Comparison of ENCODE assay signal across 1 cellular context in the genomic region with DNA sequence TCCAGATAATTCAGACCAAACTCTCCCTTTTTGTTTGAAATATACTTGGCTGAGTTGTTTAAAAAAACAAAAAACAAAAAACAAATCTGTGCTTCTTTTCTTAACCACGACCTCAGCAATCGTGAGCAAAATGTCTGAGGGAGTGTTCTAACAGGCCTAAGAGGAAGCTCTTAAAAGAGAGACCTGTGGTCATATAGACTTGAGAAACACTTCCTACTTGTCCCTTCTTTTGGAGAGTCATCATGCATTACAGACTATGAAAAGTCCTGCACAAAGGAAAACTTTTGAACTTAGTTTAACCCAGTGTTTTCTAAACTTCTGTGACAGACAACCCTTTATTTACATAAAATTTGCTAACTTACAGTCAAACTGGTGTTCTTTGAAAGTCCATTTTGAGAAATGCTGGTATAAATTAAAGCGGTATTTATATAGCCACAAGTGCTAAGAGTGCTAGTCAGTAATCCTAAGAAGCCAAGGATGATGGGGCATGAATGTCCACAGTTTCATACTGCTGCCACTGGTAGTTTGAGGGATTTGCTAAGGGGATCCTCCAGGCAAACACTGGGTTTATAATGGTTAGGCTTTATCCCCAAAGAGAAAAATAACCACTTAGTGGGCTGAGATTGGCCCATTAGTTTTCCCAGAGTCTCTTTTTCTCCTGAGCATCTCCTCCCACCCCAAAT.
TF ChIP-seq lines count a peak whose summit lies in the region.

No MANE protein-coding gene starts in this region.

TF ChIP-seq in K562, 482 proteins besides CTCF, POLR2A, EP300 and RAD21 (continued from another document):
- TF ChIP-seq, protein P1, sequence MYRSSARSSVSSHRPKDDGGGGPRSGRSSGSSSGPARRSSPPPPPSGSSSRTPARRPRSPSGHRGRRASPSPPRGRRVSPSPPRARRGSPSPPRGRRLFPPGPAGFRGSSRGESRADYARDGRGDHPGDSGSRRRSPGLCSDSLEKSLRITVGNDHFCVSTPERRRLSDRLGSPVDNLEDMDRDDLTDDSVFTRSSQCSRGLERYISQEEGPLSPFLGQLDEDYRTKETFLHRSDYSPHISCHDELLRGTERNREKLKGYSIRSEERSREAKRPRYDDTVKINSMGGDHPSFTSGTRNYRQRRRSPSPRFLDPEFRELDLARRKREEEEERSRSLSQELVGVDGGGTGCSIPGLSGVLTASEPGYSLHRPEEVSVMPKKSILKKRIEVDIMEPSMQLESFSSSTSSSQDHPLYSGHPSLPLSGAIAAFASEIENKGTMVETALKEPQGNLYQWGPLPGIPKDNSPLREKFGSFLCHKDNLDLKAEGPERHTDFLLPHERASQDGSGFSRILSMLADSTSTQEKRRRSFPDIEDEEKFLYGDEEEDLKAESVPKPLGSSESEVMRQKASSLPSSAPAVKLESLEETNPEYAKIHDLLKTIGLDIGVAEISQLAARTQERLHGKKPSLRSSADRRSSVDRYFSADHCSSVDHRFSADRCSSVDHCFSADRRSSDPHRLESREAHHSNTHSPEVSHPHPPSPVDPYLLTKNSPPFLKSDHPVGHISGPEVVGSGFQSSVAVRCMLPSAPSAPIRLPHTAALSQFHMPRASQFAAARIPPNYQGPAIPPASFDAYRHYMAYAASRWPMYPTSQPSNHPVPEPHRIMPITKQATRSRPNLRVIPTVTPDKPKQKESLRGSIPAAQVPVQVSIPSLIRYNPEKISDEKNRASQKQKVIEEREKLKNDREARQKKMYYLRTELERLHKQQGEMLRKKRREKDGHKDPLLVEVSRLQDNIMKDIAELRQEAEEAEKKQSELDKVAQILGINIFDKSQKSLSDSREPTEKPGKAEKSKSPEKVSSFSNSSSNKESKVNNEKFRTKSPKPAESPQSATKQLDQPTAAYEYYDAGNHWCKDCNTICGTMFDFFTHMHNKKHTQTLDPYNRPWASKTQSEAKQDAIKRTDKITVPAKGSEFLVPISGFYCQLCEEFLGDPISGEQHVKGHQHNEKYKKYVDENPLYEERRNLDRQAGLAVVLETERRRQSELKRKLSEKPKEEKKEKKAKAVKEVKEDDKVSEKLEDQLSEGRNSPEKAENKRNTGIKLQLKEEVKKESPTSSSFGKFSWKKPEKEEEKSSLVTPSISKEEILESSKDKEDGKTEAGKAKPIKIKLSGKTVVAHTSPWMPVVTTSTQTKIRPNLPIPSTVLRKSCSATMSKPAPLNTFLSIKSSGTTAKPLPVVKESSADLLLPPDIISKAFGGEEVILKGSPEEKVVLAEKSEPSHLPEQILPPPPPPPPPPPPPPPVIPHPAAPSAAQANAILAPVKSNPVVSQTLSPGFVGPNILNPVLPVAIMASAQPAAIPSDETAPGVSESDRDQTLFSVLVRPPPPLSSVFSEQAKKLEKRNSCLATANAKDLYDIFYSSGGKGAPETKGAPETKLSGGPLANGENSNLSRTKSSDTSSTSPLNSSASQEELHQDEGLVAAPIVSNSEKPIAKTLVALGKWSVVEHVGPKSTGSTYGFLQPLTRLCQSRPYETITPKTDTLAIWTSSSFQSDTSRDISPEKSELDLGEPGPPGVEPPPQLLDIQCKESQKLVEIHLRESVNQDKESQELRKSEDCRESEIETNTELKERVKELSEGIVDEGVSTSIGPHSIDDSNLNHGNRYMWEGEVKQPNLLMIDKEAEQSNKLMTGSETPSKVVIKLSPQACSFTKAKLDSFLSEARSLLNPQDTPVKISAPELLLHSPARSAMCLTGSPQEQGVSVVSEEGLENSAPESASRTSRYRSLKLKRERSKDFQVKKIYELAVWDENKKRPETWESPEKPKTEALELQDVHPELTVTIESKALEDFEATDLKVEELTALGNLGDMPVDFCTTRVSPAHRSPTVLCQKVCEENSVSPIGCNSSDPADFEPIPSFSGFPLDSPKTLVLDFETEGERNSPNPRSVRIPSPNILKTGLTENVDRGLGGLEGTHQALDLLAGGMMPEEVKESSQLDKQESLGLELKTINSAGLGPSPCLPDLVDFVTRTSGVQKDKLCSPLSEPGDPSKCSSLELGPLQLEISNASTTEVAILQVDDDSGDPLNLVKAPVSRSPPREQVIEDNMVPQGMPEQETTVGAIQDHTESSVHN (IDR thresholded peaks at IDR 0.05; ENCODE audit: borderline replicate concordance in 1 of 2, low read depth in 1 of 2), result no peak
- TF ChIP-seq FOXM1 (IDR thresholded peaks at IDR 0.05; ENCODE audit: low read depth) (no peak), FOXM1 (CRISPR knock-in tag; IDR thresholded peaks at IDR 0.05; ENCODE audit: low read depth) (no peak), PRPF4 (IDR thresholded peaks at IDR 0.05; ENCODE audit: insufficient read depth, low read depth, low read length, poor library complexity, severe bottlenecking) (no peak), ZNF175 (CRISPR knock-in tag; IDR thresholded peaks at IDR 0.05; ENCODE audit: low read depth) (no peak), TAF15 (IDR thresholded peaks at IDR 0.05; ENCODE audit: low read depth, low read length) (no peak), NR3C1 (CRISPR knock-in tag; IDR thresholded peaks at IDR 0.05) (no peak), ZNF311 (CRISPR knock-in tag; IDR thresholded peaks at IDR 0.05) (no peak), NFIX (CRISPR knock-in tag; IDR thresholded peaks at IDR 0.05; ENCODE audit: low read depth) (no peak), FUS (optimal IDR thresholded peaks at IDR 0.05; ENCODE audit: low read depth, low read length) (no peak)
TF ChIP-seq in K562: peak in this region for 0.
